In genomic region chr3:17808994-17809393, GRCh38 we compare ENCODE assay signal across 22 cellular contexts.
DNase-seq lines count a peak whose midpoint lies in the region; ATAC-seq, FAIRE-seq and TF ChIP-seq lines count a peak whose summit lies in the region.
"Had no signal": no experiment of that assay in that cellular context is flagged by ENCODE, and none has a peak within 500 bp of the region (broad histone marks: within the 10 kb centered on the region; RNA-seq: fewer than 3 reads in every experiment).

No MANE protein-coding gene starts in this region.

- H3K4me2 ChIP-seq in GM23248 (ENCODE audit: unreplicated experiment) (no peak overlapping the region), H1 (ENCODE audit: insufficient read depth in 1 of 2, low read depth in 2 of 2, low read length in 2 of 2) (no peak overlapping the region)

- no peak overlapping the region for H4K8ac ChIP-seq in H1 (ENCODE audit: extremely low read depth, insufficient read depth, low read length)

- POLR2A ChIA-PET in H1 (lab: Charles Lee; ENCODE audit: partially characterized antibody): no interaction called here

- no peak overlapping the region for H4K5ac ChIP-seq in H1 (ENCODE audit: insufficient read length, low read depth, low read length)

- no peak overlapping the region for H4K91ac ChIP-seq in H1 (replicated peaks; ENCODE audit: insufficient read length, low read length)

- no peak overlapping the region for H3K4me3 ChIP-seq in GM23248
- no peak overlapping the region for H3K4me3 ChIP-seq in SJCRH30
- H3K4me3 ChIP-seq in H1 (ENCODE audit: extremely low read depth in 1 of 4, insufficient read depth in 2 of 4, low read depth in 3 of 4, low read length in 4 of 4): no peak overlapping the region
- no peak overlapping the region for H3K4me3 ChIP-seq in stomach
- H3K4me3 ChIP-seq: ascending aorta, dorsolateral prefrontal cortex, esophagus squamous epithelium, right lobe of liver had no signal

- H3K4me1 ChIP-seq in GM23248 (ENCODE audit: insufficient read depth) (peaks cover 27% of the 10 kb centered on the region), SJCRH30 (no peaks in the 10 kb centered on the region), H1 (replicated peaks in 1 of 4; ENCODE audit: control insufficient read depth in 3 of 4, insufficient read depth in 4 of 4, low read length in 3 of 4) (no peaks in the 10 kb centered on the region), stomach (no peaks in the 10 kb centered on the region)
- H3K4me1 ChIP-seq: ascending aorta, esophagus squamous epithelium, right lobe of liver had no signal

- H3K56ac ChIP-seq in H1 (replicated peaks; ENCODE audit: insufficient read length, low read depth, low read length): no peak overlapping the region

- DNase-seq in A172 (ENCODE audit: low spot score) (peak; percentile 52), GM23248 (peak; percentile 16), SJCRH30 (peak; percentile 9 to 24), H1 (ENCODE audit: low read depth in 1 of 2, low spot score in 2 of 2) (no peak), stomach (no peak), iPS-NIHi7 (ENCODE audit: extremely low spot score) (no peak), omental fat pad (ENCODE audit: low spot score) (no peak)
- DNase-seq: activated CD4-positive, alpha-beta T cell treated with anti-CD3 and anti-CD28 coated beads for 1 hour; activated gamma-delta T cell treated with Interleukin-2 at 50 U/mL for 16 hours; dorsolateral prefrontal cortex; esophagus squamous epithelium; hypothalamus; KG1; left cardiac atrium; NCI-H1436 treated with DMSO at 0.1 percent for 48 hours; right lobe of liver; SHP77; stimulated activated CD4-positive, alpha-beta T cell treated with anti-CD3 and anti-CD28 coated beads, Interleukin-1b, Interleukin-23, amount 100 ng/mL, for 48 hours; substantia nigra had no signal

- H3K27ac ChIP-seq in GM23248: no peak overlapping the region
- no peak overlapping the region for H3K27ac ChIP-seq in SJCRH30
- H3K27ac ChIP-seq in H1 (ENCODE audit: low read depth, low read length): no peak overlapping the region
- no peak overlapping the region for H3K27ac ChIP-seq in stomach
- H3K27ac ChIP-seq: ascending aorta, dorsolateral prefrontal cortex, esophagus squamous epithelium, right lobe of liver had no signal

- no peak overlapping the region for H2BK15ac ChIP-seq in H1 (ENCODE audit: low read length)

- no peaks in the 10 kb centered on the region for H3K23me2 ChIP-seq in H1 (ENCODE audit: low read depth, low read length)

- H3F3A ChIP-seq in GM23248 (ENCODE audit: insufficient read depth): no peaks in the 10 kb centered on the region

- H2BK20ac ChIP-seq in H1 (ENCODE audit: low read length): no peak overlapping the region

- H3K23ac ChIP-seq in H1 (ENCODE audit: insufficient read length): no peak overlapping the region

- no peaks in the 10 kb centered on the region for H3K9me3 ChIP-seq in GM23248 (ENCODE audit: low read depth)
- H3K9me3 ChIP-seq in SJCRH30 (replicated peaks): no peaks in the 10 kb centered on the region
- H3K9me3 ChIP-seq in H1 (ENCODE audit: insufficient read depth in 2 of 2, low read depth in 1 of 2, low read length in 1 of 2): no peaks in the 10 kb centered on the region
- H3K9me3 ChIP-seq in stomach: no peaks in the 10 kb centered on the region
- H3K9me3 ChIP-seq: ascending aorta, esophagus squamous epithelium, right lobe of liver had no signal

- H3K79me2 ChIP-seq in GM23248 (ENCODE audit: insufficient read depth) (no peaks in the 10 kb centered on the region), H1 (ENCODE audit: control insufficient read depth in 1 of 2, insufficient read depth in 2 of 2, low read length in 2 of 2) (no peaks in the 10 kb centered on the region)

- no peak for FAIRE-seq in H1 (lab: Jason Lieb, UNC)
- FAIRE-seq: GM19239 had no signal

- ATAC-seq in omental fat pad (ENCODE audit: low FRiP score) (no peak), GM19035 (IDR thresholded peaks at IDR 0.05; ENCODE audit: unreplicated experiment) (no peak)
- ATAC-seq: left cardiac atrium, right lobe of liver had no signal

- no peak overlapping the region for H3K4ac ChIP-seq in H1 (replicated peaks; ENCODE audit: insufficient read length, low read depth, low read length)

- TF ChIP-seq POLR2A in H1 (IDR thresholded peaks at IDR 0.05; ENCODE audit: control extremely low read depth in 1 of 2, low read depth in 2 of 2, low read length in 2 of 2): no peak
- TF ChIP-seq POLR2A in stomach (IDR thresholded peaks at IDR 0.05): no peak

- H3K27me3 ChIP-seq in GM23248 (replicated peaks; ENCODE audit: insufficient read depth) (no peaks in the 10 kb centered on the region), SJCRH30 (no peaks in the 10 kb centered on the region), H1 (replicated peaks in 1 of 4; ENCODE audit: control insufficient read depth in 3 of 4, extremely low read depth in 1 of 4, insufficient read depth in 3 of 4, low read length in 3 of 4) (no peaks in the 10 kb centered on the region), stomach (no peaks in the 10 kb centered on the region)
- H3K27me3 ChIP-seq: ascending aorta, right lobe of liver had no signal

- intact Hi-C loops in stomach (cut with DNase I; ENCODE audit: low total_unique reads): no loop called here

- no peaks in the 10 kb centered on the region for H4K20me1 ChIP-seq in GM23248 (ENCODE audit: insufficient read depth)
- H4K20me1 ChIP-seq in H1 (replicated peaks in 1 of 2; ENCODE audit: control insufficient read depth in 1 of 2, insufficient read depth in 2 of 2, low read length in 2 of 2): no peaks in the 10 kb centered on the region

- no peaks in the 10 kb centered on the region for H3K79me1 ChIP-seq in H1 (ENCODE audit: low read depth, low read length)

- H3K9me2 ChIP-seq in GM23248 (ENCODE audit: insufficient read depth): no peaks in the 10 kb centered on the region

- H2AK5ac ChIP-seq in H1 (ENCODE audit: low read depth, low read length): no peak overlapping the region

- no peak overlapping the region for H2AFZ ChIP-seq in GM23248
- 0 out of 2 replicates have a peak overlapping the region, but pooled peaks have one; percentile 34 for H2AFZ ChIP-seq in H1 (ENCODE audit: low read length)

- in situ Hi-C loops in GM23248 (cut with MboI): no loop called here

- no peak for TF ChIP-seq RAD21 in H1 (IDR thresholded peaks at IDR 0.05 in 1 of 2, conservative IDR thresholded peaks at IDR 0.05 in 1 of 2; ENCODE audit: low read depth in 2 of 2, low read length in 2 of 2)

- CTCF ChIA-PET in H1 (lab: Charles Lee; ENCODE audit: partially characterized antibody): interaction anchor here (1.0 to 1.6 kb wide), 4 partner anchors 8 to 22 kb away, joined by 3 to 5 read pairs (median 3); no protein-coding TSS in a partner anchor

- H2BK12ac ChIP-seq in H1 (ENCODE audit: low read depth, low read length): no peak overlapping the region

- H2BK5ac ChIP-seq in H1 (ENCODE audit: low read depth, low read length): no peak overlapping the region

- no peak overlapping the region for H3K18ac ChIP-seq in H1 (ENCODE audit: extremely low read depth, low read length)

- H3K14ac ChIP-seq in H1 (ENCODE audit: insufficient read length): no peak overlapping the region

- H3K36me3 ChIP-seq in GM23248 (ENCODE audit: low read depth) (no peaks in the 10 kb centered on the region), SJCRH30 (no peaks in the 10 kb centered on the region), H1 (ENCODE audit: control insufficient read depth in 2 of 4, insufficient read depth in 4 of 4, low read length in 3 of 4) (no peaks in the 10 kb centered on the region), stomach (no peaks in the 10 kb centered on the region)
- H3K36me3 ChIP-seq: ascending aorta, esophagus squamous epithelium, right lobe of liver had no signal

- no peak overlapping the region for H3K9ac ChIP-seq in GM23248
- H3K9ac ChIP-seq in H1 (replicated peaks in 1 of 4; ENCODE audit: extremely low read depth in 1 of 4, low read depth in 3 of 4, low read length in 3 of 4): no peak overlapping the region

- TF ChIP-seq EP300 in H1 (IDR thresholded peaks at IDR 0.05; ENCODE audit: borderline replicate concordance in 1 of 2, low read depth in 2 of 2, low read length in 2 of 2) (no peak), stomach (IDR thresholded peaks at IDR 0.05) (no peak)

- no peak overlapping the region for H2BK120ac ChIP-seq in H1 (replicated peaks; ENCODE audit: low read depth, low read length)

- no peak for TF ChIP-seq CTCF in H1 (IDR thresholded peaks at IDR 0.05; ENCODE audit: control extremely low read depth in 1 of 3, insufficient read depth in 1 of 3, low read depth in 1 of 3, low read length in 3 of 3)
- no peak for TF ChIP-seq CTCF in stomach (IDR thresholded peaks at IDR 0.05)
- no peak for TF ChIP-seq CTCF in omental fat pad (IDR thresholded peaks at IDR 0.05)

TF ChIP-seq in H1, 55 proteins besides CTCF, POLR2A, EP300 and RAD21:
- TF ChIP-seq MAFK (IDR thresholded peaks at IDR 0.05; ENCODE audit: low read depth, low read length): no peak
- no peak for TF ChIP-seq FOSL1 (IDR thresholded peaks at IDR 0.05; ENCODE audit: insufficient read depth, low read depth, low read length)
- no peak for TF ChIP-seq CREB1 (IDR thresholded peaks at IDR 0.05)
- no peak for TF ChIP-seq ATF2 (IDR thresholded peaks at IDR 0.05; ENCODE audit: low read length)
- no peak for TF ChIP-seq SRF (IDR thresholded peaks at IDR 0.05; ENCODE audit: low read depth, low read length)
- TF ChIP-seq SUZ12 (IDR thresholded peaks at IDR 0.05; ENCODE audit: low read length): no peak
- no peak for TF ChIP-seq JUND (IDR thresholded peaks at IDR 0.05; ENCODE audit: low read length)
- TF ChIP-seq TEAD4 (IDR thresholded peaks at IDR 0.05; ENCODE audit: low read depth, low read length): no peak
- no peak for TF ChIP-seq RNF2 (IDR thresholded peaks at IDR 0.05; ENCODE audit: borderline replicate concordance, low read depth, low read length, missing control alignments, poor library complexity, severe bottlenecking)
- TF ChIP-seq KDM5A (IDR thresholded peaks at IDR 0.05; ENCODE audit: low read length): no peak

Comparison
In these comparisons a context has a peak if more than half of its experiments do, and no peak if none do; other contexts are left out.
1. DNase-seq: peak in A172 (single experiment), GM23248 (single experiment) and SJCRH30 (2 of 2); none in H1 (0 of 2), stomach (single experiment), iPS-NIHi7 (single experiment) and omental fat pad (single experiment).